Comparison of ENCODE assay signal across 8 cellular contexts in the genomic region with DNA sequence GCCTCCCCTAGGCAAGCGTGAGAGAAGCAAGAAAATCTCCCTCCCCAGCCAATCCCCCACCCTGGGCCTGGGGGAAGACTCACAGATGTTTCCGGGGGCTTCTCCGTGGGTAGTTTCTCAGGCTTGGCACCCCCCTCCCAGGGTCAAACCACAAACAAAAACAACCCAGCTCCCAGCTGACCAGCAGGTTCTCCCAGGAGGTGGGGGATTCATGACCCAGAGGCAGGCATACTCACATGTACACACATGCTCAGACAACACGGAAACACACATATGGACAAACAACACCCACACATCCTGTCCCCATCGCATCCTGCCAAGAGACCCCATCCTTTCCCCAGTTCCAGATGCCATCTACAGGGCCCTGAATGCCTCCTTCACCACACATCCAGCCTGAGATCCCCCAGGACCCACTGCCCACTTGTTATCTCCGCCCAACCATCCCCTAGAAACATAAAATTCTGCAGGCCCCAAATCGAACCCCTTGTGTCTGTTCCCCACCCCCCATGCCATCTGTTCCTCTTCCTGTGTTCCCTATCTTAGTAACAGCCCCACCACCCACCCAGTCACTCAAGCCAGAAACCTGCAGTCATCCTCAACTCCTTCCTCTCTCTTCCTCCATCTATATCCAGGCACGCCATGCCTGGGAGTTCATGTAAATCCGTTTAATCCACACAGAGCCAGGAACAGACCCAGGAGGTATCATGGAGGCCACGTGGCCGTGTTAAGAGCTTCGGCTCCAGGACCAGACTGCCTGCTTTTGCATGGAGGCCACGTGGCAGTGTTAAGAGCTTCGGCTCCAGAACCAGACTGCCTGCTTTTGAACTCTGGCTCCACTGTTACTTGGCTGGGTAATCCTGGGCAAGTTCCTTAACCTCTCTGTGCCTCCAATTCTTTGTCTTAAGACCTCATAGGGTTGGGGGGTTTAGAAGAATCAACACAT. TPM values are rescaled to one million over a fixed set of nuclear protein-coding genes. Genes with fewer than 3 reads are reported as not detected.
DNase-seq lines count a peak whose midpoint lies in the region; ATAC-seq, FAIRE-seq and TF ChIP-seq lines count a peak whose summit lies in the region.

No MANE protein-coding gene starts in this region.

- TF ChIP-seq CTCF in endodermal cell (conservative IDR thresholded peaks at IDR 0.05) (no peak), pancreas (IDR thresholded peaks at IDR 0.05) (no peak)

- WGBS in endodermal cell (ENCODE audit: insufficient coverage in 1 of 2, insufficient read length in 1 of 2), 2 experiments: 57 to 71% methylated on average over 8 to 14 of the region's 14 CpGs
- 42 to 57% methylated on average over 14 of the region's 14 CpGs for WGBS in pancreas, 2 donors

- H3K9me3 ChIP-seq in endodermal cell (ENCODE audit: control insufficient read depth, low read length) (no peaks in the 10 kb centered on the region), pancreas (no peaks in the 10 kb centered on the region)

- peaks cover 34% of the 10 kb centered on the region for H3K4me1 ChIP-seq in endodermal cell (ENCODE audit: control insufficient read depth, insufficient read depth, low read length)
- peaks cover 42 to 61% (median 43%) of the 10 kb centered on the region in 3 donors for H3K4me1 ChIP-seq in pancreas

- no peak overlapping the region for H3K9ac ChIP-seq in endodermal cell (ENCODE audit: extremely low read depth, low read length, poor library complexity, severe bottlenecking)

- no peak for FAIRE-seq in pancreas (lab: Jason Lieb, UNC)

- H3K27me3 Mint-ChIP-seq in T-cell (no peaks in the 10 kb centered on the region), endodermal cell (ENCODE audit: insufficient read depth) (no peaks in the 10 kb centered on the region)

- POLR2A ChIA-PET in T-cell (lab: Charles Lee): interaction anchor here in 1 of 2 donors (0.5 to 1.3 kb wide), 5 partner anchors 15 to 200 kb away, joined by 3 to 19 read pairs (median 3); no protein-coding TSS in a partner anchor

- CTCF ChIA-PET in T-cell (lab: Charles Lee): interaction anchor here (0.6 to 1.3 kb wide), 2 partner anchors 28 to 139 kb away, joined by 4 to 5 read pairs; no protein-coding TSS in a partner anchor

- H3K4me3 Mint-ChIP-seq in T-cell: peak overlapping the region; percentile 74 to 93 (median 89)
- H3K4me3 Mint-ChIP-seq in endodermal cell: peak overlapping the region; percentile 5

- H3K9me3 Mint-ChIP-seq in T-cell: no peaks in the 10 kb centered on the region
- no peaks in the 10 kb centered on the region for H3K9me3 Mint-ChIP-seq in endodermal cell

- peaks cover 73 to 76% (median 74%) of the 10 kb centered on the region in 3 donors for H3K4me1 Mint-ChIP-seq in T-cell
- peaks cover 59% of the 10 kb centered on the region for H3K4me1 Mint-ChIP-seq in endodermal cell

- peaks cover 44% of the 10 kb centered on the region for H3K36me3 ChIP-seq in endodermal cell (ENCODE audit: control insufficient read depth, insufficient read depth, low read length)
- H3K36me3 ChIP-seq in pancreas: peaks cover 12 to 31% (median 21%) of the 10 kb centered on the region in 3 donors

- H3K27me3 ChIP-seq in endodermal cell (ENCODE audit: control insufficient read depth, insufficient read depth, low read length, poor library complexity, severe bottlenecking) (no peaks in the 10 kb centered on the region), pancreas (no peaks in the 10 kb centered on the region)

- H3K36me3 Mint-ChIP-seq in T-cell (peaks cover 29% of the 10 kb centered on the region), endodermal cell (ENCODE audit: low read depth) (peaks cover 32% of the 10 kb centered on the region)

- intact Hi-C loops in left cardiac atrium (cut with DNase I) (no loop called here), Right ventricle myocardium superior (cut with DNase I) (no loop called here), pancreas (cut with DNase I) (no loop called here)

- ATAC-seq in left cardiac atrium (no peak), Right ventricle myocardium superior (ENCODE audit: poor library complexity) (no peak), HG02938 (IDR thresholded peaks at IDR 0.05; ENCODE audit: unreplicated experiment) (peak; percentile 27), T-cell (replicated peaks in 1 of 4) (peak in 1 of 4 experiments; percentile 8), pancreas (no peak), GM21737 (IDR thresholded peaks at IDR 0.05; ENCODE audit: unreplicated experiment) (no peak)

- DNase-seq in left cardiac atrium (peak; percentile 20), Right ventricle myocardium superior (no peak), T-cell (peak in 6 of 34 experiments; percentile 16 to 45 (median 30)), endodermal cell (peak; percentile 52), pancreas (peak in 1 of 6 donors; percentile 48), NCI-H1092 treated with DMSO at 0.1 percent for 48 hours (lab: John Stamatoyannopoulos, UW) (no peak)

- no peak overlapping the region for H3K27ac ChIP-seq in endodermal cell (ENCODE audit: low read depth, low read length)
- peak overlapping the region; percentile 9 to 100 (median 74) for H3K27ac ChIP-seq in pancreas

- peak overlapping the region; percentile 96 to 97 for H3K27ac Mint-ChIP-seq in T-cell
- H3K27ac Mint-ChIP-seq in endodermal cell: peak overlapping the region; percentile 95

- peak overlapping the region; percentile 90 for H3K4me3 ChIP-seq in endodermal cell (ENCODE audit: low read length)
- peak overlapping the region in 2 of 4 donors; percentile 2 to 20 for H3K4me3 ChIP-seq in pancreas

RNA-seq across cellular contexts. Expression of a gene that starts 5.0 kb away (rescaled TPM):
- total RNA-seq in left cardiac atrium (10 to 100 TPM; 20.5 to 41.6 TPM), Right ventricle myocardium superior (11.4 TPM), T-cell (100 to 1,000 TPM in 2 of 5 donors, 10 to 100 TPM in 3; 19.5 to 302 (median 25.0) TPM), endodermal cell (10 to 100 TPM in 1 of 2 donors, 1 to 10 TPM in 1; 9.2 to 11.1 TPM), pancreas (10 to 100 TPM in 5 of 6 donors, 1 to 10 TPM in 1; 9.0 to 29.2 (median 13.4) TPM)
- polyA plus RNA-seq in endodermal cell (2013, experiment 1 of 2): 7.5 TPM
- polyA plus RNA-seq in endodermal cell (2013, experiment 2 of 2): 8.0 TPM
- 10 to 100 TPM; 20.3 to 31.4 TPM for polyA plus RNA-seq in pancreas

RNA-seq across cellular contexts. Expression of a gene that starts 40.9 kb away (rescaled TPM):
- 1 to 10 TPM; 1.8 to 2.5 TPM for total RNA-seq in left cardiac atrium
- 2.0 TPM for total RNA-seq in Right ventricle myocardium superior
- total RNA-seq in T-cell: 10 to 100 TPM in 1 of 5 donors, 1 to 10 TPM in 4; 3.5 to 12.4 (median 5.4) TPM
- 1 to 10 TPM; 5.7 to 5.8 TPM for total RNA-seq in endodermal cell
- polyA plus RNA-seq in endodermal cell (2013, experiment 1 of 2): 8.1 TPM
- polyA plus RNA-seq in endodermal cell (2013, experiment 2 of 2): 7.0 TPM
- total RNA-seq in pancreas: 1 to 10 TPM; 3.1 to 9.6 (median 5.5) TPM
- polyA plus RNA-seq in pancreas: 10 to 100 TPM; 21.7 to 31.3 TPM

RNA-seq across cellular contexts. Expression of a gene that starts 41.0 kb away (rescaled TPM):
- 10 to 100 TPM; 39.0 to 49.1 TPM for total RNA-seq in left cardiac atrium
- total RNA-seq in Right ventricle myocardium superior: 48.4 TPM
- 10 to 100 TPM; 26.7 to 55.5 (median 41.5) TPM for total RNA-seq in T-cell
- 10 to 100 TPM; 47.4 to 48.9 TPM for total RNA-seq in endodermal cell
- 34.8 TPM for polyA plus RNA-seq in endodermal cell (2013, experiment 1 of 2)
- 28.4 TPM for polyA plus RNA-seq in endodermal cell (2013, experiment 2 of 2)
- 10 to 100 TPM; 25.9 to 48.6 (median 31.6) TPM for total RNA-seq in pancreas
- 10 to 100 TPM; 56.2 to 79.6 TPM for polyA plus RNA-seq in pancreas

RNA-seq across cellular contexts. Expression of a gene that starts 44.0 kb away (rescaled TPM):
- total RNA-seq in left cardiac atrium: 100 to 1,000 TPM; 160 to 242 TPM
- total RNA-seq in Right ventricle myocardium superior: 249 TPM
- total RNA-seq in T-cell: not detected
- not detected for total RNA-seq in endodermal cell
- polyA plus RNA-seq in endodermal cell (2013, experiment 1 of 2): 0.07 TPM
- polyA plus RNA-seq in endodermal cell (2013, experiment 2 of 2): 0.08 TPM
- total RNA-seq in pancreas: under 1 TPM in 2 of 6 donors, not detected in 4; 0.09 to 0.43 TPM
- polyA plus RNA-seq in pancreas: under 1 TPM; 0.08 to 0.14 TPM

Comparison
In these comparisons a context has a peak if more than half of its experiments do, and no peak if none do; other contexts are left out.
1. DNase-seq: peak in left cardiac atrium (single experiment) and endodermal cell (single experiment); none in Right ventricle myocardium superior (single experiment) and NCI-H1092 treated with DMSO at 0.1 percent for 48 hours (single experiment).